8 cellular contexts compared by ENCODE assay signal in the genomic region with DNA sequence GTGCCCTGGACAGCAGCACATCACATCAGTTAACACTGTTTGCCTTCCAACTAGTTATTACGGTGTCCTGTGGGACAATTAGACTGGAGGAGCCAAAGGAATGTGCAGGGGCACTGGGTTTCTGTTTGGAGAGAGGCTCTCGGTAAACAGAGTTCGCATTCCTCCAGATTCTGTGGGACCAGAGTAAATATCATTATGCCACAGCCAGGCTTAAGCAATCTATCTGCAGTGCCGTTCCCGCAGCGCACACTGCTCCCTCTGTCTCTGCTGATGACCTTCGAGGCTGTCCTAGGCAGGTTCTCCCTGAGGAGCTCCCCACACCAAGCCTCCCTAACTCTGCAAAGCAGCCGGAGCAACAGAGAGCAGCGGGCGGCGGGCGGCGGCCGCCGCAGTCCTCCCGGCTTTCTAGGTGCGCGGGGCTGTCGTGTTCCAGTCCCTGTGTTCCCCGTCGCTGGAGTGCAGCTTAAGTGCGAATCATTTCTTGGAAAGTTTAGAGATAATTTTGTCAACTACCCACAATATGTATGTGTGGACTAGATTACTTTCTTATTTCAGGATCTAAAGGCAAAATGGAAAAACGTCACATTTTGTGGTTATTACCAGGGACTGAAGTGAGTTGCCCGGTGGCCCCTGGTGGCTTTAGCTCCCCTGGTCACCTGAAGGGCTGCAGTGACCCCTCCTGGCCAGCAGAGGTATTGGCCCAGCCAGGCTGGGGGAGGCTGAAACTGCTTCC. TPM values are rescaled to one million over a fixed set of nuclear protein-coding genes. Genes with fewer than 3 reads are reported as not detected.
DNase-seq lines count a peak whose midpoint lies in the region; ATAC-seq lines count a peak whose summit lies in the region.

No MANE protein-coding gene starts in this region.

- peak overlapping the region; percentile 14 for H3K4me3 Mint-ChIP-seq in T-helper 1 cell treated with Interleukin-12 subunit alpha and Interleukin-12 subunit beta and Interleukin-4 antibody, amounts not matched to agents 30 μg/mL and 1 μg/mL, for 36 hours

- H3K4me3 ChIP-seq in adipocyte (ENCODE audit: low read length) (no peak overlapping the region), aorta (ENCODE audit: low read length in 2 of 2) (no peak overlapping the region)

- no peaks in the 10 kb centered on the region for H3K9me3 Mint-ChIP-seq in T-helper 1 cell treated with Interleukin-12 subunit alpha and Interleukin-12 subunit beta and Interleukin-4 antibody, amounts not matched to agents 30 μg/mL and 1 μg/mL, for 36 hours

- H3K9me3 ChIP-seq in adipocyte (ENCODE audit: control insufficient read depth, low read length) (no peaks in the 10 kb centered on the region), aorta (ENCODE audit: control insufficient read depth, low read length) (no peaks in the 10 kb centered on the region)

- H3K27me3 ChIP-seq in adipocyte (replicated peaks; ENCODE audit: control insufficient read depth, insufficient read depth, low read length): no peaks in the 10 kb centered on the region
- no peaks in the 10 kb centered on the region for H3K27me3 ChIP-seq in aorta (ENCODE audit: control insufficient read depth in 1 of 2, insufficient read depth in 2 of 2, low read length in 1 of 2)

- ATAC-seq in left cardiac atrium: peak; percentile 61 to 67
- ATAC-seq in aorta (ENCODE audit: low FRiP score): peak; percentile 81
- no peak for ATAC-seq in HG03571 (IDR thresholded peaks at IDR 0.05; ENCODE audit: unreplicated experiment)

- H3K27me3 Mint-ChIP-seq in T-helper 1 cell treated with Interleukin-12 subunit alpha and Interleukin-12 subunit beta and Interleukin-4 antibody, amounts not matched to agents 30 μg/mL and 1 μg/mL, for 36 hours (ENCODE audit: low read depth): no peaks in the 10 kb centered on the region

- peaks cover 51% of the 10 kb centered on the region for H3K36me3 ChIP-seq in adipocyte (ENCODE audit: control insufficient read depth, insufficient read depth, low read length, severe bottlenecking)
- peaks cover 0 to 5% of the 10 kb centered on the region in 2 donors for H3K36me3 ChIP-seq in aorta (ENCODE audit: control insufficient read depth in 1 of 2, insufficient read depth in 2 of 2, low read length in 1 of 2)

- peak overlapping the region; percentile 71 for H3K27ac Mint-ChIP-seq in T-helper 1 cell treated with Interleukin-12 subunit alpha and Interleukin-12 subunit beta and Interleukin-4 antibody, amounts not matched to agents 30 μg/mL and 1 μg/mL, for 36 hours

- in situ Hi-C loops in G401 (cut with HindIII; ENCODE audit: low sequenced_read_pairs): no loop called here

- intact Hi-C loops in left cardiac atrium (cut with DNase I): loop anchor here (1.0 to 5.0 kb wide), 5 partner anchors 59 to 169 kb away; a partner anchor contains a TSS
- intact Hi-C loops in aorta (cut with DNase I): loop anchor here (1.0 to 10.0 kb wide), 5 partner anchors 23 to 307 kb away; a partner anchor contains a TSS

- H3K36me3 Mint-ChIP-seq in T-helper 1 cell treated with Interleukin-12 subunit alpha and Interleukin-12 subunit beta and Interleukin-4 antibody, amounts not matched to agents 30 μg/mL and 1 μg/mL, for 36 hours (ENCODE audit: low read depth): peaks cover 51% of the 10 kb centered on the region

- H3K9ac ChIP-seq in adipocyte (ENCODE audit: low read length): peak overlapping the region; percentile 13

- DNase-seq in G401 (ENCODE audit: low spot score) (peak; percentile 67), LoVo (ENCODE audit: low spot score) (peak; percentile 59), adipocyte (ENCODE audit: low read depth) (peak; percentile 85), left cardiac atrium (peak; percentile 79), putamen (ENCODE audit: low spot score) (peak; percentile 70), aorta (peak; percentile 87 to 92)

- WGBS in aorta, 2 donors: 74 to 77% methylated on average over 24 of the region's 24 CpGs

- no peak overlapping the region for H3K27ac ChIP-seq in aorta (ENCODE audit: low read depth in 1 of 2, low read length in 2 of 2)

- H3K4me1 ChIP-seq in adipocyte (ENCODE audit: control insufficient read depth, insufficient read depth, low read length) (peaks cover 29% of the 10 kb centered on the region), aorta (ENCODE audit: control insufficient read depth in 1 of 2, insufficient read depth in 2 of 2, low read length in 2 of 2) (no peaks in the 10 kb centered on the region)

- peaks cover 45% of the 10 kb centered on the region for H3K4me1 Mint-ChIP-seq in T-helper 1 cell treated with Interleukin-12 subunit alpha and Interleukin-12 subunit beta and Interleukin-4 antibody, amounts not matched to agents 30 μg/mL and 1 μg/mL, for 36 hours (ENCODE audit: low read depth)

RNA-seq across cellular contexts. Expression of a gene that starts 43.3 kb away (rescaled TPM):
- 16.3 and 43.0 TPM in 2 replicates for total RNA-seq in G401 (2014; rRNA removed; shearing (Covaris generic))
- total RNA-seq in left cardiac atrium: 10 to 100 TPM; 17.7 to 24.3 TPM
- total RNA-seq in aorta: 10 to 100 TPM; 46.5 to 67.0 TPM
- 10 to 100 TPM in 1 of 2 donors, 1 to 10 TPM in 1; 9.9 to 30.3 TPM for polyA plus RNA-seq in aorta
